In the genomic region with DNA sequence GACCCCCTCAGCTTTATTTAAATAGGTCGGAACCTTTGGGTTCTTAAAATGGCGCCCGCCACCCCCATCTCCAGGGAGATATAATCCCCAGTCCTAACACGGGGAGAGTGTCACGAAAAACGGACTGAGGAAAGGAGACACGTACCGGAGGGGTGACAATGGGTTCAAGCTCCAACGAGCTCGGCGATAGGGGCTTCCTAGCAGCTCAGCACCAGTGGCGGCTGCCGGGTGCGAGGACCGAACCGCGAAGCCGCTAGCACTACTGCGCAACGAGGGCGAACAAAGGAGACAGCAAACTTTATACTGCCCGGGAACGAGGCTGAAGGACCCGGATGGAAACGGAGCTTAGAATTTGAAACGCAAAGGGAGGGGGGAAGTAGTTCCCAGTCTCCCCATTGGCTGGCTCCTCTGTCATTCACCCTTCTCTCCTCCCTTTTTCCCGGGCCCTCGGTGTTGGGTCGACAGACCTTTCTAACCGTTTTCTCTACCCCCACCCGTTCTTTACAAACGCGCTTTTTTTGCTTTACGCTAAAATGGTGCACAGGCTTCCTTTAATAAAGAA, we compare ENCODE assay signal across 8 cellular contexts. TPM values are rescaled to one million over a fixed set of nuclear protein-coding genes. Genes with fewer than 3 reads are reported as not detected.
DNase-seq lines count a peak whose midpoint lies in the region; ATAC-seq and TF ChIP-seq lines count a peak whose summit lies in the region.

A gene (minus strand): TSS at position 274 of the 562 bp plus-strand sequence. CDS start 1,298 bp downstream, outside the sequence.

- H3K9me3 Mint-ChIP-seq in T-helper 2 cell treated with Interferon-gamma antibody and Interleukin-4, amounts not matched to agents 5 μg/mL and 100 μg/mL, for 36 hours, result no peaks in the 10 kb centered on the region

- peak within 1 kb of the TSS; percentile 91 to 95 for H3K27ac ChIP-seq in ascending aorta

- peak within 1 kb of the TSS; percentile 98 for H3K27ac Mint-ChIP-seq in T-helper 2 cell treated with Interferon-gamma antibody and Interleukin-4, amounts not matched to agents 5 μg/mL and 100 μg/mL, for 36 hours

- H3K4me3 ChIP-seq in ascending aorta, result peak within 1 kb of the TSS; percentile 70 to 72

- H3K27me3 Mint-ChIP-seq in T-helper 2 cell treated with Interferon-gamma antibody and Interleukin-4, amounts not matched to agents 5 μg/mL and 100 μg/mL, for 36 hours (ENCODE audit: low read depth), result no peaks in the 10 kb centered on the region

- peaks cover 14% of the 10 kb centered on the region for H3K4me1 Mint-ChIP-seq in T-helper 2 cell treated with Interferon-gamma antibody and Interleukin-4, amounts not matched to agents 5 μg/mL and 100 μg/mL, for 36 hours (ENCODE audit: low read depth)

- H3K4me3 Mint-ChIP-seq in T-helper 2 cell treated with Interferon-gamma antibody and Interleukin-4, amounts not matched to agents 5 μg/mL and 100 μg/mL, for 36 hours, result peak within 1 kb of the TSS; percentile 99

- no peaks in the 10 kb centered on the region for H3K27me3 ChIP-seq in ascending aorta

- intact Hi-C loops in ascending aorta (cut with DNase I), result loop anchor here (1.0 to 5.0 kb wide), 3 partner anchors 30 to 168 kb away; no protein-coding TSS in a partner anchor

- no peaks in the 10 kb centered on the region for H3K9me3 ChIP-seq in ascending aorta

- TF ChIP-seq CTCF in ascending aorta (IDR thresholded peaks at IDR 0.05), result no peak

- H3K4me1 ChIP-seq in ascending aorta, result no peaks in the 10 kb centered on the region

- peaks cover 13 to 27% of the 10 kb centered on the region in 2 donors for H3K36me3 ChIP-seq in ascending aorta

- peaks cover 34% of the 10 kb centered on the region for H3K36me3 Mint-ChIP-seq in T-helper 2 cell treated with Interferon-gamma antibody and Interleukin-4, amounts not matched to agents 5 μg/mL and 100 μg/mL, for 36 hours (ENCODE audit: low read depth)

- peak; percentile 86 to 89 for DNase-seq in NCI-H1930 (lab: John Stamatoyannopoulos, UW)
- peak; percentile 84 for DNase-seq in T-helper 2 cell treated with Interferon-gamma antibody and Interleukin-4, amounts not matched to agents 5 μg/mL and 100 μg/mL, for 36 hours (ENCODE audit: low spot score)
- DNase-seq in ascending aorta (ENCODE audit: low spot score in 2 of 2), result peak; percentile 46 to 93
- DNase-seq in hepatic stellate cell (ENCODE audit: low spot score), result peak; percentile 86
- DNase-seq in renal cortical epithelial cell (ENCODE audit: low read depth), result peak; percentile 84
- no peak for DNase-seq in cortex of kidney (lab: John Stamatoyannopoulos, UW)

- peak; percentile 95 for ATAC-seq in GM18502 (IDR thresholded peaks at IDR 0.05; ENCODE audit: poor library complexity, unreplicated experiment)
- ATAC-seq in HG02970 (IDR thresholded peaks at IDR 0.05; ENCODE audit: low FRiP score, unreplicated experiment), result peak; percentile 91

RNA-seq across cellular contexts. Expression of the gene that starts here (rescaled TPM):
- 112 TPM for total RNA-seq in ascending aorta
- total RNA-seq in renal cortical epithelial cell, result 193 and 202 TPM in 2 replicates
